ENCODE assay signal across 8 cellular contexts in the genomic region with DNA sequence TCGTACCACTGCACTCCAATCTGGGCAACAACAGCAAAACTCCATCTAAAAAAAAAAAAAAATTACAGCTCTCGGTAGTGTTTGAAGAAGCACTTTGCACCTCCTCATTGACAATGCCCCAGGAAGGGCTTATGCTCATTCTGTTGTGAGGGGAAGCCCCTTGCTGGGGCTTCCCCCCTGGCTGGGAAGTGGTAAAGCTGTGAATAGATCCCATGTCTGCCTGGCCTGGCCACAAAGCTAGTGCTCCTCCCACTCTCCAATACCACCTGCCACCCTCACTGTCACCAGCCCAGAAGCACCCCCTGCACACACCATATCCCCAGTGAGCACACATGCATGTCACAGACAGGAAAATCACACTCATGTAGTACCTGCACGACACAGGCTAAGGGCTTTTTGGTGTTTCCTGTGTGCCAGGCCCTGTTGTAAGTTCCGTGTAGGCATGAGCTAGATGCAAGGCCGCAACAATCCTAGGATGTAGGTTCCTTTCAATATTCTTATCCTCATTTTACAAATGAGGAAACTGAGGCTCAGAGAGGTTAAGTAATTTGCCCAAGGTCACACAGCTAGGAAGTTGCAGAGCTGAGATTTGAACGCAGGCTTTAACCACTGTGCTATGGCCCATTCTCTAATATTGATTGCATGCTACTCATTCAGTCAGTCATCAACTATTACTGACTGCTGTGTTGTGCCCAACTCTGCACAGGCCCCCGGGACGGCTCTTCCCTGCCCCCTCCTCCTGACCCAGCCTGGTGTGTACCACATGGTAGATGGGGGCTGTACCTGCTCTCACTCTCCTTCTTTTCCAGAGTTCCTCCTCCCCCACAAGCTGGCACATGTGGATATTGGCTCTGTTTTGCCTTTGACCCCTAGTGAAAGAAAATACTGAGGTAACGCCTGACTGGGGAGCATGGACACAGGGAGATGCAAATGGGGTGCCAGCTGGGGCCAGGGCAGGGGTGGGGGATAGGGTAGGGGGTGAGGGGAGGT. TPM values are rescaled to one million over a fixed set of nuclear protein-coding genes. Genes with fewer than 3 reads are reported as not detected.
DNase-seq lines count a peak whose midpoint lies in the region; ATAC-seq and TF ChIP-seq lines count a peak whose summit lies in the region.

No MANE protein-coding gene starts in this region.

- in situ Hi-C loops in ACHN (cut with HindIII; ENCODE audit: low pct_ligation_motif_present, low pct_unique_long_range_greater_than_20kb, low sequenced_read_pairs), result no loop called here

- H3K9me3 ChIP-seq in BE2C, result no peaks in the 10 kb centered on the region

- no peaks in the 10 kb centered on the region for H3K36me3 Mint-ChIP-seq in T-helper 2 cell treated with Interferon-gamma antibody and Interleukin-4, amounts not matched to agents 5 μg/mL and 100 μg/mL, for 36 hours (ENCODE audit: low read depth)

- TF ChIP-seq CTCF in BE2C (IDR thresholded peaks at IDR 0.05; ENCODE audit: low read depth, low read length), result no peak; the same call in 1 of the 2 replicates

- H3K4me3 Mint-ChIP-seq in T-helper 2 cell treated with Interferon-gamma antibody and Interleukin-4, amounts not matched to agents 5 μg/mL and 100 μg/mL, for 36 hours, result no peak overlapping the region

- H3K4me3 ChIP-seq in BE2C (ENCODE audit: low read depth, low read length), result no peak overlapping the region

- peaks cover 9% of the 10 kb centered on the region for H3K4me1 Mint-ChIP-seq in T-helper 2 cell treated with Interferon-gamma antibody and Interleukin-4, amounts not matched to agents 5 μg/mL and 100 μg/mL, for 36 hours (ENCODE audit: low read depth)

- peak; percentile 53 for DNase-seq in ACHN
- DNase-seq in T-helper 2 cell treated with Interferon-gamma antibody and Interleukin-4, amounts not matched to agents 5 μg/mL and 100 μg/mL, for 36 hours (ENCODE audit: low spot score), result peak; percentile 58
- DNase-seq in kidney tubule cell (ENCODE audit: low spot score), result peak; percentile 6
- no peak for DNase-seq in BE2C
- no peak for DNase-seq in posterior cingulate gyrus
- DNase-seq in cerebellum (ENCODE audit: low spot score), result no peak

- no peaks in the 10 kb centered on the region for H3K36me3 ChIP-seq in BE2C

- H3K27me3 Mint-ChIP-seq in T-helper 2 cell treated with Interferon-gamma antibody and Interleukin-4, amounts not matched to agents 5 μg/mL and 100 μg/mL, for 36 hours (ENCODE audit: low read depth), result peaks cover 35% of the 10 kb centered on the region

- H3K27ac Mint-ChIP-seq in T-helper 2 cell treated with Interferon-gamma antibody and Interleukin-4, amounts not matched to agents 5 μg/mL and 100 μg/mL, for 36 hours, result no peak overlapping the region

- no peaks in the 10 kb centered on the region for H3K9me3 Mint-ChIP-seq in T-helper 2 cell treated with Interferon-gamma antibody and Interleukin-4, amounts not matched to agents 5 μg/mL and 100 μg/mL, for 36 hours

- H3K4me1 ChIP-seq in BE2C, result peaks cover 27% of the 10 kb centered on the region

- intact Hi-C loops in posterior cingulate gyrus (cut with DNase I), result no loop called here

- no peaks in the 10 kb centered on the region for H3K27me3 ChIP-seq in BE2C

- ATAC-seq in GM18519 (IDR thresholded peaks at IDR 0.05; ENCODE audit: low FRiP score, unreplicated experiment), result peak; percentile 75
- peak; percentile 77 for ATAC-seq in HG02973 (IDR thresholded peaks at IDR 0.05; ENCODE audit: unreplicated experiment)

RNA-seq across cellular contexts. Expression of a gene that starts 11.9 kb away (rescaled TPM):
- 0.80 TPM for polyA plus RNA-seq in BE2C (2012; ENCODE audit: insufficient read depth, insufficient read length, low read depth)
- total RNA-seq in cerebellum, result 61.2 TPM

RNA-seq across cellular contexts. Expression of a gene that starts 47.5 kb away (rescaled TPM):
- 0.65 TPM for polyA plus RNA-seq in BE2C (2012; ENCODE audit: insufficient read depth, insufficient read length, low read depth)
- total RNA-seq in cerebellum, result not detected

Comparison
In these comparisons a context has a peak if more than half of its experiments do, and no peak if none do; other contexts are left out.
1. DNase-seq: peak in ACHN (single experiment), T-helper 2 cell treated with Interferon-gamma antibody and Interleukin-4, amounts not matched to agents 5 μg/mL and 100 μg/mL, for 36 hours (single experiment) and kidney tubule cell (single experiment); none in BE2C (single experiment), posterior cingulate gyrus (0 of 10) and cerebellum (single experiment).